Comparison of ENCODE assay signal across 9 cellular contexts in the genomic region with DNA sequence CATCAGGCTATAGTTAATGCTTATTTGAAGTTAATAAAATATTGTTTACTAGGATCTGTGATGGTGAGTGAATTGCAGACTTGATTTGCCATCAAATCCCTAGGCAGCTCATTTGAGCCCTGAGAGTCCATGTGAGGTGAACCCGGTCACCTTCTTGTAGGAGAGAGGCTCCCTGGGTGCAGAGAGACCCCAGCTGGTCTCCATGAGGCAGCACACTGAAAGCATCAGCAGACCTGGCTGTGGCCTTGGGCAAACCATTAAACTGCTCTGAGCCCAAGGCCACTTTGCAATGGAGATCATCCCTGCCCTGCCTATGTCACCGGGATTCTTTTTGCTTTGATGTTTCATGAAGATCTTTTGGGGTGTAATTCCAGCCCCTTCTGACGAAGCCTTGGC.
A peak's percentile ranks its signal among the peaks of the same experiment; 100 is the strongest.
DNase-seq lines count a peak whose midpoint lies in the region; ATAC-seq and TF ChIP-seq lines count a peak whose summit lies in the region.
"Had no signal": no experiment of that assay in that cellular context is flagged by ENCODE, and none has a peak within 500 bp of the region (broad histone marks: within the 10 kb centered on the region; RNA-seq: fewer than 3 reads in every experiment).

No MANE protein-coding gene starts in this region.

- H3K27ac ChIP-seq in colonic mucosa (peak overlapping the region; percentile 39), sigmoid colon (peak overlapping the region; percentile 77 to 89 (median 86))
- H3K27ac ChIP-seq: SK-N-MC had no signal

- no peaks in the 10 kb centered on the region for H3K9me2 ChIP-seq in Loucy (replicated peaks; ENCODE audit: low read depth, low read length)

- peaks cover 19% of the 10 kb centered on the region for H3K4me1 ChIP-seq in Loucy (ENCODE audit: insufficient read depth, low read length, poor library complexity, severe bottlenecking)
- H3K4me1 ChIP-seq in colonic mucosa = peaks cover 5% of the 10 kb centered on the region
- peaks cover 0 to 78% (median 71%) of the 10 kb centered on the region in 4 donors for H3K4me1 ChIP-seq in sigmoid colon

- 0 out of 2 replicates have a peak overlapping the region, but pooled peaks have one; percentile 34 for H2AFZ ChIP-seq in Loucy (ENCODE audit: low read length)

- TF ChIP-seq POLR2A in sigmoid colon (IDR thresholded peaks at IDR 0.05) = no peak

- peak overlapping the region; percentile 26 for H3K4me2 ChIP-seq in Loucy (ENCODE audit: low read depth, low read length, poor library complexity, severe bottlenecking)

- no peak for TF ChIP-seq EP300 in sigmoid colon (IDR thresholded peaks at IDR 0.05)

- H4K20me1 ChIP-seq in Loucy (ENCODE audit: insufficient read depth, low read length, poor library complexity, severe bottlenecking) = no peaks in the 10 kb centered on the region

- H3K27me3 ChIP-seq in Loucy (ENCODE audit: insufficient read depth, low read length, poor library complexity, severe bottlenecking) = no peaks in the 10 kb centered on the region
- H3K27me3 ChIP-seq in colonic mucosa = no peaks in the 10 kb centered on the region
- H3K27me3 ChIP-seq in sigmoid colon = no peaks in the 10 kb centered on the region

- H3K4me3 ChIP-seq in Loucy (ENCODE audit: low read length, poor library complexity, severe bottlenecking) (no peak overlapping the region), colonic mucosa (no peak overlapping the region), sigmoid colon (no peak overlapping the region)
- H3K4me3 ChIP-seq: SK-N-MC had no signal

- H3K9me3 ChIP-seq in Loucy (ENCODE audit: insufficient read depth, low read depth, low read length) = no peaks in the 10 kb centered on the region
- H3K9me3 ChIP-seq in colonic mucosa = no peaks in the 10 kb centered on the region
- no peaks in the 10 kb centered on the region for H3K9me3 ChIP-seq in sigmoid colon

- no peaks in the 10 kb centered on the region for H3F3A ChIP-seq in Loucy (ENCODE audit: low read depth)

- intact Hi-C loops in colonic mucosa (cut with DNase I) = no loop called here
- intact Hi-C loops in sigmoid colon (cut with DNase I) = loop anchor here (5.0 kb wide), 1 partner anchor 123 kb away; the partner anchor contains the start of gene MICAL2

- H3K36me3 ChIP-seq in Loucy (ENCODE audit: insufficient read depth, low read length) (no peaks in the 10 kb centered on the region), colonic mucosa (peaks cover 9% of the 10 kb centered on the region), sigmoid colon (peaks cover 0 to 15% (median 2%) of the 10 kb centered on the region in 4 donors)

- peak; percentile 5 for ATAC-seq in GM19372 (IDR thresholded peaks at IDR 0.05; ENCODE audit: low read depth, unreplicated experiment)
- no peak for ATAC-seq in GM19351 (IDR thresholded peaks at IDR 0.05; ENCODE audit: unreplicated experiment)
- ATAC-seq in HG03039 (IDR thresholded peaks at IDR 0.05; ENCODE audit: unreplicated experiment) = no peak

- H3K79me2 ChIP-seq in Loucy (ENCODE audit: insufficient read depth, low read length) = no peaks in the 10 kb centered on the region

- DNase-seq in colonic mucosa (no peak), sigmoid colon (no peak), NCI-H2196 (lab: John Stamatoyannopoulos, UW; ENCODE audit: unreplicated experiment) (no peak), hypothalamus (lab: John Stamatoyannopoulos, UW) (no peak)

- WGBS in sigmoid colon, 2 donors = 85 to 89% methylated on average over 3 of the region's 3 CpGs

- H3K9ac ChIP-seq in Loucy (ENCODE audit: low read depth, low read length, poor library complexity, severe bottlenecking) (peak overlapping the region; percentile 44), colonic mucosa (ENCODE audit: low read depth in 2 of 2, low read length in 2 of 2) (peak overlapping the region in 1 of 2 donors; percentile 32)

- peak; percentile 74 for TF ChIP-seq CTCF in Loucy (conservative IDR thresholded peaks at IDR 0.05; ENCODE audit: low read length)
- no peak for TF ChIP-seq CTCF in colonic mucosa (IDR thresholded peaks at IDR 0.05)
- no peak for TF ChIP-seq CTCF in sigmoid colon (IDR thresholded peaks at IDR 0.05)
